ENCODE assay signal across 1 cellular context in the genomic region with DNA sequence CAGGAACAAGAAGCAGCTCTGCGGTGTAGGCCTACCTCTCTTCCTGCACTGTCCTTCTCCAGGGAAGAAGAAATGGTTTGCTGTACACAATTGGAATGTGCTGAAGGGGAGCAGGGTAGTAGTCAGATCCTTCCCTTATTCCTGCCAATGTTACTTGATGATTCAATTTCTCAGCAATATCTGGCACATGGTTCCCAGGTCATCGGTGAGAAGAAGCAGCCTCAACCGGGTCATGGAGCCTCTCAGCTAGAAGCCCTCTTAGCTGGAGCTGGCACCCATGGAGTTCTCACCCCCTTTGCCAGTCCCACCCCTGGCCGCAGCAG.
TF ChIP-seq lines count a peak whose summit lies in the region.

No MANE protein-coding gene starts in this region.

TF ChIP-seq in GM12878, 131 proteins besides CTCF, POLR2A, EP300 and RAD21:
- TF ChIP-seq, protein P1, sequence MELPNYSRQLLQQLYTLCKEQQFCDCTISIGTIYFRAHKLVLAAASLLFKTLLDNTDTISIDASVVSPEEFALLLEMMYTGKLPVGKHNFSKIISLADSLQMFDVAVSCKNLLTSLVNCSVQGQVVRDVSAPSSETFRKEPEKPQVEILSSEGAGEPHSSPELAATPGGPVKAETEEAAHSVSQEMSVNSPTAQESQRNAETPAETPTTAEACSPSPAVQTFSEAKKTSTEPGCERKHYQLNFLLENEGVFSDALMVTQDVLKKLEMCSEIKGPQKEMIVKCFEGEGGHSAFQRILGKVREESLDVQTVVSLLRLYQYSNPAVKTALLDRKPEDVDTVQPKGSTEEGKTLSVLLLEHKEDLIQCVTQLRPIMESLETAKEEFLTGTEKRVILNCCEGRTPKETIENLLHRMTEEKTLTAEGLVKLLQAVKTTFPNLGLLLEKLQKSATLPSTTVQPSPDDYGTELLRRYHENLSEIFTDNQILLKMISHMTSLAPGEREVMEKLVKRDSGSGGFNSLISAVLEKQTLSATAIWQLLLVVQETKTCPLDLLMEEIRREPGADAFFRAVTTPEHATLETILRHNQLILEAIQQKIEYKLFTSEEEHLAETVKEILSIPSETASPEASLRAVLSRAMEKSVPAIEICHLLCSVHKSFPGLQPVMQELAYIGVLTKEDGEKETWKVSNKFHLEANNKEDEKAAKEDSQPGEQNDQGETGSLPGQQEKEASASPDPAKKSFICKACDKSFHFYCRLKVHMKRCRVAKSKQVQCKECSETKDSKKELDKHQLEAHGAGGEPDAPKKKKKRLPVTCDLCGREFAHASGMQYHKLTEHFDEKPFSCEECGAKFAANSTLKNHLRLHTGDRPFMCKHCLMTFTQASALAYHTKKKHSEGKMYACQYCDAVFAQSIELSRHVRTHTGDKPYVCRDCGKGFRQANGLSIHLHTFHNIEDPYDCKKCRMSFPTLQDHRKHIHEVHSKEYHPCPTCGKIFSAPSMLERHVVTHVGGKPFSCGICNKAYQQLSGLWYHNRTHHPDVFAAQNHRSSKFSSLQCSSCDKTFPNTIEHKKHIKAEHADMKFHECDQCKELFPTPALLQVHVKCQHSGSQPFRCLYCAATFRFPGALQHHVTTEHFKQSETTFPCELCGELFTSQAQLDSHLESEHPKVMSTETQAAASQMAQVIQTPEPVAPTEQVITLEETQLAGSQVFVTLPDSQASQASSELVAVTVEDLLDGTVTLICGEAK (IDR thresholded peaks at IDR 0.05; ENCODE audit: borderline replicate concordance) = no peak
- peak; percentile 11 for TF ChIP-seq MEF2B (IDR thresholded peaks at IDR 0.05; ENCODE audit: partially characterized antibody, poor library complexity, severe bottlenecking)
